In the genomic region with DNA sequence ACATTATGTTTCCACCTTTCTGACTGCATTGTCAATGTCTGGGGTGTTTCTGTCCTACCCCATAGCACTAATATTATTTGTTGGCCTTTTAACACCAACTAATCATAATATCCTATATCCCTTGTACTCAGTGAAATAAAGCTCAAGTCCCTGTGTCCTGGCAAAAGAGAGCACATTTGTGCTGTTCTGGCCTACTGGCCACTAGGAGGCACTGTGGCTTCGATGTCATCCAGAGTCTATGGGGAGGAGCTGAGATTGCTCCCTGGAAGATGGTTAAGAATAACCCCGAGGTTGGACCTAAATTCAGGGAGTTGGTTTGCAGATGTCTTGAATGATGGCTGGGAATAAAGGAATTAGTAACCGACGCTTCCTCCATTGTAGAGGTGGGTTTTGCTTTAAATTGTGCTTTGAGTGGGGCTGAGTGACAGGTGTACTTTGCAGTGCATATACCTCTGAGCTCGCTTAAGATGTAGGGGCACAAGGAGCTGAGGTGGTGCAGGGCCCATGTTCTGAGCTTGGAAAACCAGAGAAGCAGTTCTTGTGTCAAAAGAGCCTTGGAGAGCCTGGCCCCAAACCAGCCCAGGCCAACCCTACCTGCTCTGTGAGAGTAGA, we compare ENCODE assay signal across 9 cellular contexts.
DNase-seq lines count a peak whose midpoint lies in the region; ATAC-seq, FAIRE-seq and TF ChIP-seq lines count a peak whose summit lies in the region.
"Had no signal": no experiment of that assay in that cellular context is flagged by ENCODE, and none has a peak within 500 bp of the region (broad histone marks: within the 10 kb centered on the region; RNA-seq: fewer than 3 reads in every experiment).

No MANE protein-coding gene starts in this region.

- H3K9me3 ChIP-seq in kidney (ENCODE audit: control insufficient read depth in 1 of 2, low read length in 2 of 2): no peaks in the 10 kb centered on the region

- no peaks in the 10 kb centered on the region for H3K36me3 Mint-ChIP-seq in activated naive CD4-positive, alpha-beta T cell treated with anti-CD3 and anti-CD28 coated beads, Interleukin-2, amount 50 U/mL, for 72 hours

- H3K9ac ChIP-seq in kidney (ENCODE audit: low read length in 2 of 2): no peak overlapping the region

- no peaks in the 10 kb centered on the region for H3K9me3 Mint-ChIP-seq in activated naive CD4-positive, alpha-beta T cell treated with anti-CD3 and anti-CD28 coated beads, Interleukin-2, amount 50 U/mL, for 72 hours

- peak; percentile 41 for TF ChIP-seq CTCF in kidney (IDR thresholded peaks at IDR 0.05; ENCODE audit: borderline replicate concordance, extremely low read depth, insufficient read depth)

- intact Hi-C loops in kidney (cut with DNase I): no loop called here

- H3K27ac ChIP-seq in kidney (ENCODE audit: low read depth in 2 of 2, low read length in 2 of 2): no peak overlapping the region
- H3K27ac ChIP-seq: SK-N-MC had no signal

- no peaks in the 10 kb centered on the region for H3K36me3 ChIP-seq in kidney (ENCODE audit: control insufficient read depth in 1 of 2, insufficient read depth in 2 of 2, low read length in 2 of 2)

- no peaks in the 10 kb centered on the region for H3K4me1 ChIP-seq in kidney (ENCODE audit: control insufficient read depth in 1 of 2, insufficient read depth in 1 of 2, low read depth in 1 of 2, low read length in 2 of 2)

- no peak overlapping the region for H3K4me3 ChIP-seq in kidney (ENCODE audit: low read length in 2 of 2)
- H3K4me3 ChIP-seq: SK-N-MC had no signal

- DNase-seq in CD1c-positive myeloid dendritic cell (ENCODE audit: extremely low spot score) (peak; percentile 71), RPMI8226 (peak; percentile 55), kidney (no peak), GOT3 (lab: John Stamatoyannopoulos, UW) (no peak)
- DNase-seq in activated naive CD4-positive, alpha-beta T cell treated with anti-CD3 and anti-CD28 coated beads, Interleukin-2, amount 50 U/mL, for 72 hours (ENCODE audit: low spot score in 2 of 2): peak; percentile 57 to 59
- peak; percentile 63 for DNase-seq in stimulated activated CD8-positive, alpha-beta memory T cell treated with anti-CD3 and anti-CD28 coated beads, Interleukin-4, amount 100 ng/mL, for 48 hours

- ATAC-seq in GM18873 (IDR thresholded peaks at IDR 0.05; ENCODE audit: low FRiP score, unreplicated experiment): peak; percentile 84
- peak; percentile 77 for ATAC-seq in HG03064 (IDR thresholded peaks at IDR 0.05; ENCODE audit: low read depth, unreplicated experiment)
- ATAC-seq in activated naive CD4-positive, alpha-beta T cell treated with anti-CD3 and anti-CD28 coated beads, Interleukin-2, amount 50 U/mL, for 72 hours: peak; percentile 80 to 84

- H3K27ac Mint-ChIP-seq in activated naive CD4-positive, alpha-beta T cell treated with anti-CD3 and anti-CD28 coated beads, Interleukin-2, amount 50 U/mL, for 72 hours: peak overlapping the region in 1 of 2 donors; percentile 34

- FAIRE-seq in kidney (lab: Jason Lieb, UNC): no peak

Comparison
In these comparisons a context has a peak if more than half of its experiments do, and no peak if none do; other contexts are left out.
1. DNase-seq: peak in CD1c-positive myeloid dendritic cell (single experiment), RPMI8226 (single experiment), activated naive CD4-positive, alpha-beta T cell treated with anti-CD3 and anti-CD28 coated beads, Interleukin-2, amount 50 U/mL, for 72 hours (2 of 2) and stimulated activated CD8-positive, alpha-beta memory T cell treated with anti-CD3 and anti-CD28 coated beads, Interleukin-4, amount 100 ng/mL, for 48 hours (single experiment); none in kidney (single experiment) and GOT3 (single experiment).
2. Peak in every context shown above with its lines, with median percentiles within 50 percentile points of each other: ATAC-seq.